In the genomic region with DNA sequence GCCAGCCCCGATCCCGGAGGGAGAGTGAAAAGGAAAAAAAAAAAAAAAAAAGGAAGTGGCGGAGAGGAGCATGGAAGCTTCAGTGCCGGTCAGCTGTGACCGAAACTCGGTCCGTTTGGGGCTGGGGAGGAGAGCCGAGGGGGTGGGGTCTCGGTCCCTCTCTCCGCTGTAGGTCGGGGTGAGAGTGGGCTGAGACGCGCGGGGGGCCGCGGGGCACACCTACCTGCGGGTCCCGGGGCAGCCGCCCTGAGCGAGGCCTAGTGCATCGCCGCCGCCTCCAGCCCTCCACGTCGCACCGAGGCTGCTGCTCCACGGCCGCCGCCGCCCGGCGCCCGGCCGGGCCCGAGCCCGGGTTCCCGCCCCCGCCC, we compare ENCODE assay signal across 8 cellular contexts. TPM values are rescaled to one million over a fixed set of nuclear protein-coding genes. Genes with fewer than 3 reads are reported as not detected.
DNase-seq lines count a peak whose midpoint lies in the region; ATAC-seq and TF ChIP-seq lines count a peak whose summit lies in the region.

No MANE protein-coding gene starts in this region.

- DNase-seq in NK-92 treated with Interleukin-12 subunit alpha and Interleukin-12 subunit beta, amount 100 ng/mL, for 24 hours (lab: John Stamatoyannopoulos, UW) = peak; percentile 40
- DNase-seq in NK-92 (lab: John Stamatoyannopoulos, UW; ENCODE audit: unreplicated experiment) (no peak), HAP-1 (ENCODE audit: low spot score in 2 of 2) (peak in 1 of 2 experiments; percentile 52), MV-4-11 (lab: John Stamatoyannopoulos, UW) (peak; percentile 33), right atrium auricular region (ENCODE audit: low spot score) (no peak), psoas muscle (no peak), HCEC 1CT (no peak)

- no peaks in the 10 kb centered on the region for H3K9me3 Mint-ChIP-seq in activated naive CD8-positive, alpha-beta T cell (ENCODE audit: low read depth)

- peak overlapping the region; percentile 99 for H3K4me3 Mint-ChIP-seq in activated naive CD8-positive, alpha-beta T cell

- peaks cover 48% of the 10 kb centered on the region for H3K4me1 Mint-ChIP-seq in activated naive CD8-positive, alpha-beta T cell (ENCODE audit: low read depth)

- WGBS in psoas muscle, 3 donors = 1 to 2% (median 2%) methylated on average over 19 to 38 of the region's 38 CpGs

- H3K9me3 ChIP-seq in HAP-1 = no peaks in the 10 kb centered on the region
- no peaks in the 10 kb centered on the region for H3K9me3 ChIP-seq in right atrium auricular region
- H3K9me3 ChIP-seq in psoas muscle = no peaks in the 10 kb centered on the region

- peak in 2 of 4 donors; percentile 60 to 70 for ATAC-seq in psoas muscle

- H3K4me1 ChIP-seq in HAP-1 = peaks cover 5% of the 10 kb centered on the region
- H3K4me1 ChIP-seq in right atrium auricular region = peaks cover 0 to 41% of the 10 kb centered on the region in 2 donors
- H3K4me1 ChIP-seq in psoas muscle = peaks cover 36% of the 10 kb centered on the region

- H3K27ac ChIP-seq in right atrium auricular region (peak overlapping the region; percentile 96 to 97), psoas muscle (peak overlapping the region; percentile 95)

- peaks cover 6% of the 10 kb centered on the region for H3K36me3 Mint-ChIP-seq in activated naive CD8-positive, alpha-beta T cell

- H3K36me3 ChIP-seq in HAP-1 (replicated peaks) (no peaks in the 10 kb centered on the region), right atrium auricular region (no peaks in the 10 kb centered on the region), psoas muscle (ENCODE audit: insufficient read depth in 1 of 2, low read depth in 1 of 2) (no peaks in the 10 kb centered on the region)

- H3K27me3 Mint-ChIP-seq in activated naive CD8-positive, alpha-beta T cell = no peaks in the 10 kb centered on the region

- H3K27ac Mint-ChIP-seq in activated naive CD8-positive, alpha-beta T cell = peak overlapping the region; percentile 98

- H3K27me3 ChIP-seq in HAP-1 (ENCODE audit: low read depth) = no peaks in the 10 kb centered on the region
- H3K27me3 ChIP-seq in right atrium auricular region = no peaks in the 10 kb centered on the region
- no peaks in the 10 kb centered on the region for H3K27me3 ChIP-seq in psoas muscle (ENCODE audit: insufficient read depth in 3 of 3, low read length in 2 of 3)

- H3K4me3 ChIP-seq in HAP-1 (peak overlapping the region; percentile 54), right atrium auricular region (peak overlapping the region; percentile 71 to 81), psoas muscle (peak overlapping the region; percentile 81)

- intact Hi-C loops in psoas muscle (cut with DNase I) = no loop called here

- in situ Hi-C loops in HAP-1 (cut with MboI; ENCODE audit: low sequenced_read_pairs) = no loop called here

- TF ChIP-seq CTCF in right atrium auricular region (IDR thresholded peaks at IDR 0.05) = no peak
- TF ChIP-seq CTCF in psoas muscle (IDR thresholded peaks at IDR 0.05) = no peak

RNA-seq across cellular contexts. Expression of a gene that starts 0.5 kb away (rescaled TPM):
- total RNA-seq in right atrium auricular region = 10 to 100 TPM; 10.9 to 12.5 TPM
- 1 to 10 TPM; 7.2 to 9.9 (median 8.8) TPM for total RNA-seq in psoas muscle
- 1 to 10 TPM; 5.1 to 8.2 (median 6.3) TPM for polyA plus RNA-seq in psoas muscle

Comparison
In these comparisons a context has a peak if more than half of its experiments do, and no peak if none do; other contexts are left out.
1. DNase-seq: peak in NK-92 treated with Interleukin-12 subunit alpha and Interleukin-12 subunit beta, amount 100 ng/mL, for 24 hours (single experiment) and MV-4-11 (single experiment); none in NK-92 (single experiment), right atrium auricular region (single experiment), psoas muscle (0 of 2) and HCEC 1CT (single experiment).
2. Peak in every context shown above with its lines, with median percentiles within 50 percentile points of each other: H3K4me3 ChIP-seq.